8 cellular contexts compared by ENCODE assay signal in the genomic region with DNA sequence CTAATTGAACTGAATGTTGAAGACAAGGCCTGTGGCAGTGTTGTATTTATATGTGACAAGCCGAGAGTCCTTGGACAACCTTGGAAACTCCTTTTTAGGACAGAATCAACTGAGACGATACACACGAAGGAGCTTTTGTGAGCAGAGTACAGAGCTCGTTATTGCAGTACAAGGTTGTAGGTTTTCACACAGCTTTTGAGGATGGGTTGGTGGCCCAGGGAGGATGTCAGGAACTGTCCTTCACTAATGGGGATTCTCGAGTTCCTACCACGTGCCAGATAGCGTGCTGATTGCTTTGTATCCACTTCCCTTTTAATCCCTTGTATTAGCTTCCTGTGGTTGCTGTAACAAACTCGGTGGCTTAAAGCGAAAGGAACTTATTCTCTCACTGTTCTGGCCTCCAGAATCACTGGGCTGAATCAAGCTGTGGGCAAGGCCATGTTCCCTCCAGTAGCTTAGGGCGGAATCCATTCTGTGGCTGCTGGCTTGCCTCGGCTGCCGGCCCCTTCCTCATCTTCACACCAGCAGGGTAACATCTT. TPM values are rescaled to one million over a fixed set of nuclear protein-coding genes. Genes with fewer than 3 reads are reported as not detected.
DNase-seq lines count a peak whose midpoint lies in the region; ATAC-seq and TF ChIP-seq lines count a peak whose summit lies in the region.

No MANE protein-coding gene starts in this region.

- in situ Hi-C loops in HAP-1 (cut with MboI; ENCODE audit: low sequenced_read_pairs) = no loop called here

- intact Hi-C loops in spleen (cut with DNase I; ENCODE audit: low total_unique reads) = no loop called here

- peak overlapping the region in 1 of 2 donors; percentile 7 for H3K9ac ChIP-seq in duodenal mucosa (ENCODE audit: low read depth in 1 of 2, low read length in 2 of 2)

- H3K27ac ChIP-seq in duodenal mucosa (ENCODE audit: low read depth, low read length) (peak overlapping the region; percentile 38), spleen (peak overlapping the region; percentile 62 to 91 (median 86))

- no peak for TF ChIP-seq POLR2A in spleen (IDR thresholded peaks at IDR 0.05)

- H3K36me3 ChIP-seq in duodenal mucosa (ENCODE audit: control insufficient read depth in 1 of 2, insufficient read depth in 2 of 2, low read length in 2 of 2) (no peaks in the 10 kb centered on the region), spleen (peaks cover 0 to 2% (median 0%) of the 10 kb centered on the region in 6 donors), HAP-1 (replicated peaks) (peaks cover 3% of the 10 kb centered on the region; the same call in 1 of the 2 replicates)

- H3K9me3 ChIP-seq in duodenal mucosa (ENCODE audit: control insufficient read depth in 1 of 2, low read length in 2 of 2) = no peaks in the 10 kb centered on the region
- no peaks in the 10 kb centered on the region for H3K9me3 ChIP-seq in spleen
- no peaks in the 10 kb centered on the region for H3K9me3 ChIP-seq in HAP-1

- H3K4me1 ChIP-seq in duodenal mucosa (ENCODE audit: control insufficient read depth in 1 of 2, insufficient read depth in 2 of 2, low read length in 2 of 2) = peaks cover 56 to 66% of the 10 kb centered on the region in 2 donors
- peaks cover 56 to 100% (median 96%) of the 10 kb centered on the region in 6 donors for H3K4me1 ChIP-seq in spleen
- H3K4me1 ChIP-seq in HAP-1 = peaks cover 4% of the 10 kb centered on the region

- peak; percentile 88 for DNase-seq in NCI-H82 (lab: John Stamatoyannopoulos, UW)
- DNase-seq in spleen = no peak
- DNase-seq in GM19238 (ENCODE audit: insufficient read length, low spot score) = no peak
- no peak for DNase-seq in HAP-1 (ENCODE audit: low spot score in 2 of 2)
- no peak for DNase-seq in NCI-H524 treated with DMSO at 0.1 percent for 48 hours (lab: John Stamatoyannopoulos, UW)

- H3K27me3 ChIP-seq in duodenal mucosa (ENCODE audit: control insufficient read depth in 1 of 2, insufficient read depth in 2 of 2, low read length in 2 of 2) = no peaks in the 10 kb centered on the region
- H3K27me3 ChIP-seq in spleen (replicated peaks in 1 of 7) = no peaks in the 10 kb centered on the region
- H3K27me3 ChIP-seq in HAP-1 (ENCODE audit: low read depth) = no peaks in the 10 kb centered on the region

- TF ChIP-seq CTCF in spleen (IDR thresholded peaks at IDR 0.05 in 8 of 11, conservative IDR thresholded peaks at IDR 0.05 in 3 of 11) = no peak

- WGBS in spleen, 5 donors = 20 to 33% (median 32%) methylated on average over 12 of the region's 12 CpGs

- peak; percentile 39 for ATAC-seq in GM18517 (IDR thresholded peaks at IDR 0.05; ENCODE audit: unreplicated experiment)
- peak; percentile 30 for ATAC-seq in HG02588 (IDR thresholded peaks at IDR 0.05; ENCODE audit: unreplicated experiment)

- H3K4me3 ChIP-seq in duodenal mucosa (ENCODE audit: low read depth in 1 of 2, low read length in 2 of 2) (peak overlapping the region in 1 of 2 donors; percentile 9), spleen (peak overlapping the region in 3 of 8 donors; percentile 4 to 47 (median 11)), HAP-1 (no peak overlapping the region)

RNA-seq across cellular contexts. Expression of a gene that starts 20.2 kb away (rescaled TPM):
- 100 to 1,000 TPM in 1 of 7 donors, 10 to 100 TPM in 6; 55.1 to 102 (median 76.5) TPM for total RNA-seq in spleen
- polyA plus RNA-seq in spleen = 1 to 10 TPM; 6.4 to 9.7 (median 7.1) TPM
